In genomic region chr6:35024601-35025054, GRCh38 we compare ENCODE assay signal across 10 cellular contexts.
DNase-seq lines count a peak whose midpoint lies in the region; ATAC-seq, FAIRE-seq and TF ChIP-seq lines count a peak whose summit lies in the region.
"Had no signal": no experiment of that assay in that cellular context is flagged by ENCODE, and none has a peak within 500 bp of the region (broad histone marks: within the 10 kb centered on the region; RNA-seq: fewer than 3 reads in every experiment).

No MANE protein-coding gene starts in this region.

- no peaks in the 10 kb centered on the region for H3K27me3 Mint-ChIP-seq in activated naive CD4-positive, alpha-beta T cell treated with anti-CD3 and anti-CD28 coated beads for 36 hours (ENCODE audit: low read depth)
- H3K27me3 Mint-ChIP-seq: activated naive CD4-positive, alpha-beta T cell treated with anti-CD3 and anti-CD28 coated beads, Interleukin-2, amount 50 U/mL, for 24 hours; stimulated activated naive CD8-positive, alpha-beta T cell treated with anti-CD3 and anti-CD28 coated beads, Interleukin-15, Interleukin-2, amounts not matched to agents 100 ng/mL and 50 ng/mL, for 24 hours had no signal

- DNase-seq in ELF-1 (ENCODE audit: low read depth, low spot score) (peak; percentile 76), NCI-H345 treated with DMSO at 0.1 percent for 48 hours (lab: John Stamatoyannopoulos, UW; ENCODE audit: unreplicated experiment) (peak; percentile 14), H1 (ENCODE audit: low read depth in 1 of 2, low spot score in 2 of 2) (no peak)
- DNase-seq in activated CD4-positive, CD25-positive, alpha-beta regulatory T cell (lab: John Stamatoyannopoulos, UW): no peak
- DNase-seq in activated naive CD4-positive, alpha-beta T cell treated with anti-CD3 and anti-CD28 coated beads for 36 hours: no peak

- TF ChIP-seq RAD21 in H1 (IDR thresholded peaks at IDR 0.05 in 1 of 2, conservative IDR thresholded peaks at IDR 0.05 in 1 of 2; ENCODE audit: low read depth in 2 of 2, low read length in 2 of 2): no peak

- no peaks in the 10 kb centered on the region for H3K23me2 ChIP-seq in H1 (ENCODE audit: low read depth, low read length)

- H3K36me3 ChIP-seq in H1 (ENCODE audit: control insufficient read depth in 2 of 4, insufficient read depth in 4 of 4, low read length in 3 of 4) (no peaks in the 10 kb centered on the region), muscle layer of colon (ENCODE audit: insufficient read depth, low read length) (peaks cover 4% of the 10 kb centered on the region)

- POLR2A ChIA-PET in H1 (lab: Charles Lee; ENCODE audit: partially characterized antibody): interaction anchor here (1.0 kb wide), 1 partner anchor 234 kb away, joined by 3 read pairs; no protein-coding TSS in a partner anchor

- H3K4me3 ChIP-seq in H1 (ENCODE audit: extremely low read depth in 1 of 4, insufficient read depth in 2 of 4, low read depth in 3 of 4, low read length in 4 of 4) (peak overlapping the region in 1 of 4 experiments; percentile 18; a peak in 1 of 8 replicates), muscle layer of colon (ENCODE audit: low read depth in 1 of 2, low read length in 2 of 2) (peak overlapping the region in 1 of 2 donors; percentile 1)

- no peaks in the 10 kb centered on the region; the same call in 1 of the 2 replicates for H3K79me1 ChIP-seq in H1 (ENCODE audit: low read depth, low read length)

- H3K4me3 Mint-ChIP-seq in activated naive CD4-positive, alpha-beta T cell treated with anti-CD3 and anti-CD28 coated beads for 36 hours: no peak overlapping the region
- H3K4me3 Mint-ChIP-seq: activated naive CD4-positive, alpha-beta T cell treated with anti-CD3 and anti-CD28 coated beads, Interleukin-2, amount 50 U/mL, for 24 hours; stimulated activated naive CD8-positive, alpha-beta T cell treated with anti-CD3 and anti-CD28 coated beads, Interleukin-15, Interleukin-2, amounts not matched to agents 100 ng/mL and 50 ng/mL, for 24 hours had no signal

- H3K18ac ChIP-seq in H1 (ENCODE audit: extremely low read depth, low read length): no peak overlapping the region

- H2BK20ac ChIP-seq in H1 (ENCODE audit: low read length): no peak overlapping the region

- no peaks in the 10 kb centered on the region for H3K9me3 Mint-ChIP-seq in activated naive CD4-positive, alpha-beta T cell treated with anti-CD3 and anti-CD28 coated beads for 36 hours
- H3K9me3 Mint-ChIP-seq: activated naive CD4-positive, alpha-beta T cell treated with anti-CD3 and anti-CD28 coated beads, Interleukin-2, amount 50 U/mL, for 24 hours; stimulated activated naive CD8-positive, alpha-beta T cell treated with anti-CD3 and anti-CD28 coated beads, Interleukin-15, Interleukin-2, amounts not matched to agents 100 ng/mL and 50 ng/mL, for 24 hours had no signal

- 12% methylated on average over 4 of the region's 4 CpGs; no CpG with 5 or more reads in 1 of the 2 experiments for WGBS in H1 (ENCODE audit: extremely low coverage in 1 of 2, insufficient coverage in 1 of 2, insufficient read length in 1 of 2, insufficient replicate concordance in 2 of 2, low coverage in 1 of 2, low lambda C conversion rate in 2 of 2, missing lambda C conversion rate in 1 of 2), 2 experiments

- TF ChIP-seq POLR2A in H1 (IDR thresholded peaks at IDR 0.05; ENCODE audit: control extremely low read depth in 1 of 2, low read depth in 2 of 2, low read length in 2 of 2): no peak

- H2AFZ ChIP-seq in H1 (ENCODE audit: low read length): no peak overlapping the region

- no peak overlapping the region for H3K23ac ChIP-seq in H1 (ENCODE audit: insufficient read length)

- H2AK5ac ChIP-seq in H1 (ENCODE audit: low read depth, low read length): no peak overlapping the region

- no peaks in the 10 kb centered on the region for H3K27me3 ChIP-seq in H1 (replicated peaks in 1 of 4; ENCODE audit: control insufficient read depth in 3 of 4, extremely low read depth in 1 of 4, insufficient read depth in 3 of 4, low read length in 3 of 4)
- no peaks in the 10 kb centered on the region for H3K27me3 ChIP-seq in muscle layer of colon (ENCODE audit: control insufficient read depth in 1 of 2, insufficient read depth in 2 of 2, low read length in 2 of 2)

- H3K4ac ChIP-seq in H1 (replicated peaks; ENCODE audit: insufficient read length, low read depth, low read length): no peak overlapping the region

- no peak for TF ChIP-seq CTCF in H1 (IDR thresholded peaks at IDR 0.05; ENCODE audit: control extremely low read depth in 1 of 3, insufficient read depth in 1 of 3, low read depth in 1 of 3, low read length in 3 of 3)

- intact Hi-C loops in activated naive CD4-positive, alpha-beta T cell treated with anti-CD3 and anti-CD28 coated beads for 36 hours (cut with micrococcal nuclease): no loop called here

- no peak overlapping the region for H4K91ac ChIP-seq in H1 (replicated peaks; ENCODE audit: insufficient read length, low read length)

- H2BK15ac ChIP-seq in H1 (ENCODE audit: low read length): no peak overlapping the region

- H3K27ac ChIP-seq in H1 (ENCODE audit: low read depth, low read length) (no peak overlapping the region), muscle layer of colon (ENCODE audit: low read depth, low read length) (peak overlapping the region; percentile 83)

- no peaks in the 10 kb centered on the region for H3K79me2 ChIP-seq in H1 (ENCODE audit: control insufficient read depth in 1 of 2, insufficient read depth in 2 of 2, low read length in 2 of 2)

- no peak overlapping the region for H3K14ac ChIP-seq in H1 (ENCODE audit: insufficient read length)

- no peak overlapping the region for H2BK5ac ChIP-seq in H1 (ENCODE audit: low read depth, low read length)

- H3K36me3 Mint-ChIP-seq in activated naive CD4-positive, alpha-beta T cell treated with anti-CD3 and anti-CD28 coated beads for 36 hours (ENCODE audit: low read depth): no peaks in the 10 kb centered on the region

- TF ChIP-seq EP300 in H1 (IDR thresholded peaks at IDR 0.05; ENCODE audit: borderline replicate concordance in 1 of 2, low read depth in 2 of 2, low read length in 2 of 2): no peak

- FAIRE-seq in H1 (lab: Jason Lieb, UNC): peak; percentile 63

- no peak overlapping the region for H2BK12ac ChIP-seq in H1 (ENCODE audit: low read depth, low read length)

- H4K8ac ChIP-seq in H1 (ENCODE audit: extremely low read depth, insufficient read depth, low read length): no peak overlapping the region

- H3K9ac ChIP-seq in H1 (replicated peaks in 1 of 4; ENCODE audit: extremely low read depth in 1 of 4, low read depth in 3 of 4, low read length in 3 of 4) (no peak overlapping the region), muscle layer of colon (ENCODE audit: low read length) (peak overlapping the region; percentile 45)

- H3K9me3 ChIP-seq in H1 (ENCODE audit: insufficient read depth in 2 of 2, low read depth in 1 of 2, low read length in 1 of 2): no peaks in the 10 kb centered on the region
- H3K9me3 ChIP-seq in muscle layer of colon (ENCODE audit: low read length): no peaks in the 10 kb centered on the region

- no peaks in the 10 kb centered on the region for H3K4me1 Mint-ChIP-seq in activated naive CD4-positive, alpha-beta T cell treated with anti-CD3 and anti-CD28 coated beads for 36 hours (ENCODE audit: low read depth)
- H3K4me1 Mint-ChIP-seq: activated naive CD4-positive, alpha-beta T cell treated with anti-CD3 and anti-CD28 coated beads, Interleukin-2, amount 50 U/mL, for 24 hours had no signal

- H3K27ac Mint-ChIP-seq in activated naive CD4-positive, alpha-beta T cell treated with anti-CD3 and anti-CD28 coated beads for 36 hours: no peak overlapping the region
- H3K27ac Mint-ChIP-seq: activated naive CD4-positive, alpha-beta T cell treated with anti-CD3 and anti-CD28 coated beads, Interleukin-2, amount 50 U/mL, for 24 hours; stimulated activated naive CD8-positive, alpha-beta T cell treated with anti-CD3 and anti-CD28 coated beads, Interleukin-15, Interleukin-2, amounts not matched to agents 100 ng/mL and 50 ng/mL, for 24 hours had no signal

- H4K20me1 ChIP-seq in H1 (replicated peaks in 1 of 2; ENCODE audit: control insufficient read depth in 1 of 2, insufficient read depth in 2 of 2, low read length in 2 of 2): no peaks in the 10 kb centered on the region

- no peak overlapping the region for H3K56ac ChIP-seq in H1 (replicated peaks; ENCODE audit: insufficient read length, low read depth, low read length)

- CTCF ChIA-PET in H1 (lab: Charles Lee; ENCODE audit: partially characterized antibody): interaction anchor here (0.7 to 1.9 kb wide), 5 partner anchors 8 to 115 kb away, joined by 3 to 4 read pairs (median 3); no protein-coding TSS in a partner anchor
- CTCF ChIA-PET in activated naive CD4-positive, alpha-beta T cell treated with anti-CD3 and anti-CD28 coated beads for 36 hours (lab: Charles Lee): no interaction called here

- H3K4me1 ChIP-seq in H1 (replicated peaks in 1 of 4; ENCODE audit: control insufficient read depth in 3 of 4, insufficient read depth in 4 of 4, low read length in 3 of 4): peaks cover 6 to 40% (median 32%) of the 10 kb centered on the region in 4 experiments
- H3K4me1 ChIP-seq in muscle layer of colon (ENCODE audit: insufficient read depth, low read length): peaks cover 85% of the 10 kb centered on the region

- no peak overlapping the region for H2BK120ac ChIP-seq in H1 (replicated peaks; ENCODE audit: low read depth, low read length)

- no peak overlapping the region for H4K5ac ChIP-seq in H1 (ENCODE audit: insufficient read length, low read depth, low read length)

- peak overlapping the region; percentile 46 to 56 for H3K4me2 ChIP-seq in H1 (ENCODE audit: insufficient read depth in 1 of 2, low read depth in 2 of 2, low read length in 2 of 2)

- ATAC-seq in GM21717 (IDR thresholded peaks at IDR 0.05; ENCODE audit: unreplicated experiment) (no peak), GM18858 (IDR thresholded peaks at IDR 0.05; ENCODE audit: unreplicated experiment) (no peak)

TF ChIP-seq in H1, 55 proteins besides CTCF, POLR2A, EP300 and RAD21 (continues in another document):
- 0 out of 2 replicates have a peak, but pooled peaks have one; percentile 21 for TF ChIP-seq JUND (IDR thresholded peaks at IDR 0.05; ENCODE audit: low read length)
- TF ChIP-seq SIX5 (IDR thresholded peaks at IDR 0.05; ENCODE audit: low read depth, low read length): no peak
- TF ChIP-seq USF2 (IDR thresholded peaks at IDR 0.05; ENCODE audit: low read length): no peak
- TF ChIP-seq HDAC6 (IDR thresholded peaks at IDR 0.05; ENCODE audit: low read depth, low read length): no peak
- no peak for TF ChIP-seq GABPA (IDR thresholded peaks at IDR 0.05; ENCODE audit: borderline replicate concordance, insufficient read depth, low read length)
- no peak; the same call in 1 of the 2 replicates for TF ChIP-seq TEAD4 (IDR thresholded peaks at IDR 0.05; ENCODE audit: low read depth, low read length)
- TF ChIP-seq SUZ12 (IDR thresholded peaks at IDR 0.05; ENCODE audit: low read length): no peak
- no peak for TF ChIP-seq BCL11A (IDR thresholded peaks at IDR 0.05; ENCODE audit: low read depth in 2 of 2, low read length in 2 of 2)

Comparison
In these comparisons a context has a peak if more than half of its experiments do, and no peak if none do; other contexts are left out.
1. DNase-seq: peak in ELF-1 (single experiment) and NCI-H345 treated with DMSO at 0.1 percent for 48 hours (single experiment); none in H1 (0 of 2), activated CD4-positive, CD25-positive, alpha-beta regulatory T cell (0 of 4) and activated naive CD4-positive, alpha-beta T cell treated with anti-CD3 and anti-CD28 coated beads for 36 hours (single experiment).